ENCODE assay signal across 1 cellular context in genomic region chr12:14892726-14893442, GRCh38.
A peak's percentile ranks its signal among the peaks of the same experiment; 100 is the strongest.
TF ChIP-seq lines count a peak whose summit lies in the region.

No MANE protein-coding gene starts in this region.

TF ChIP-seq in GM12878, 131 proteins besides CTCF, POLR2A, EP300 and RAD21:
- TF ChIP-seq SMC3 (IDR thresholded peaks at IDR 0.05; ENCODE audit: borderline replicate concordance, low read length), result peak; percentile 38
- TF ChIP-seq, protein P1, sequence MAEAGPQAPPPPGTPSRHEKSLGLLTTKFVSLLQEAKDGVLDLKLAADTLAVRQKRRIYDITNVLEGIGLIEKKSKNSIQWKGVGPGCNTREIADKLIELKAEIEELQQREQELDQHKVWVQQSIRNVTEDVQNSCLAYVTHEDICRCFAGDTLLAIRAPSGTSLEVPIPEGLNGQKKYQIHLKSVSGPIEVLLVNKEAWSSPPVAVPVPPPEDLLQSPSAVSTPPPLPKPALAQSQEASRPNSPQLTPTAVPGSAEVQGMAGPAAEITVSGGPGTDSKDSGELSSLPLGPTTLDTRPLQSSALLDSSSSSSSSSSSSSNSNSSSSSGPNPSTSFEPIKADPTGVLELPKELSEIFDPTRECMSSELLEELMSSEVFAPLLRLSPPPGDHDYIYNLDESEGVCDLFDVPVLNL (IDR thresholded peaks at IDR 0.05; ENCODE audit: low read depth, low read length), result no peak
